In the genomic region with DNA sequence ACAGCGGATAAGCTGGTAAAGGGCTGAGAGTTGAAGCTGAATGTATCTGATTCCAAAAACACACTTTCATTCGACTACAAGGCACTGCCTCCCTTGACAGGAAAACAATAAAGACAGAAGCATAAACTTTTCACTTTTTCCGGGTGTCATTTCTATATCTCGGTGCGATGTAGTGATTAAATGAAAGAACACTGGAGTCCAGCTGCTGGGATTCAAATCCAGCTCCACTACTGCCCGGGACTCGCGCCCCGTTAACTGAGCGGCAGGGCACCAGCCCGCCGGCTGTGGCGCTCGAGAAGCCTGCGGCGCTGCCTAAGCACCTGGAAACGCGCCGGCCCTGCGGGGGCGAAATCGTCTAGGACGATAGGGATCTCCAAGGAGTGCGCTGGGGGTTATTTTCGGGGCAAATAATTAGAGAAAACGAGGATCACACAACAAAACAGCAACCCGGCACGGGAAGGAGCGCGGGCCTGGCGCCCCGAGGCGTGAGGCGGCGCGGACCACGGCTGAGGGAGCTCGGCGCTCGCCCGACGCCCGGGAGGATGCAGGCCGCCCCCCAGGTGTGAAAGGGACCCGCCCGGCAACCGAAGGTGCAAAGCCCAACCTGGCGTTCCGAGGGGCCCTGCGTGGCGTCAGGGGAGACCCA, we compare ENCODE assay signal across 1 cellular context.
TF ChIP-seq lines count a peak whose summit lies in the region.

No MANE protein-coding gene starts in this region.

TF ChIP-seq in K562, 482 proteins besides CTCF, POLR2A, EP300 and RAD21 (continued from another document):
- TF ChIP-seq, protein P1, sequence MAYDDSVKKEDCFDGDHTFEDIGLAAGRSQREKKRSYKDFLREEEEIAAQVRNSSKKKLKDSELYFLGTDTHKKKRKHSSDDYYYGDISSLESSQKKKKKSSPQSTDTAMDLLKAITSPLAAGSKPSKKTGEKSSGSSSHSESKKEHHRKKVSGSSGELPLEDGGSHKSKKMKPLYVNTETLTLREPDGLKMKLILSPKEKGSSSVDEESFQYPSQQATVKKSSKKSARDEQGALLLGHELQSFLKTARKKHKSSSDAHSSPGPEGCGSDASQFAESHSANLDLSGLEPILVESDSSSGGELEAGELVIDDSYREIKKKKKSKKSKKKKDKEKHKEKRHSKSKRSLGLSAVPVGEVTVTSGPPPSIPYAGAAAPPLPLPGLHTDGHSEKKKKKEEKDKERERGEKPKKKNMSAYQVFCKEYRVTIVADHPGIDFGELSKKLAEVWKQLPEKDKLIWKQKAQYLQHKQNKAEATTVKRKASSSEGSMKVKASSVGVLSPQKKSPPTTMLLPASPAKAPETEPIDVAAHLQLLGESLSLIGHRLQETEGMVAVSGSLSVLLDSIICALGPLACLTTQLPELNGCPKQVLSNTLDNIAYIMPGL (CRISPR knock-in tag; IDR thresholded peaks at IDR 0.05): 0 out of 2 replicates have a peak, but pooled peaks have one; percentile 72
- TF ChIP-seq ATF7 (IDR thresholded peaks at IDR 0.05) (peak; percentile 29; the same call in 1 of the 2 replicates), HNRNPLL (IDR thresholded peaks at IDR 0.05; ENCODE audit: low read depth, low read length, poor library complexity, severe bottlenecking) (peak; percentile 79), RUNX1 (IDR thresholded peaks at IDR 0.05; ENCODE audit: low read depth) (no peak), NFXL1 (CRISPR knock-in tag; IDR thresholded peaks at IDR 0.05) (no peak), ZBTB8A (IDR thresholded peaks at IDR 0.05; ENCODE audit: partially characterized antibody) (no peak), EGR1 (conservative IDR thresholded peaks at IDR 0.05) (peak; percentile 97), JUND (IDR thresholded peaks at IDR 0.05; ENCODE audit: borderline replicate concordance, low read depth, low read length) (no peak), JUND (tag; IDR thresholded peaks at IDR 0.05; ENCODE audit: borderline replicate concordance, low read depth, low read length) (peak; percentile 27; the same call in 1 of the 3 replicates), GABPB1 (CRISPR knock-in tag; IDR thresholded peaks at IDR 0.05) (0 out of 2 replicates have a peak, but pooled peaks have one; percentile 12), ZNF197 (CRISPR knock-in tag; IDR thresholded peaks at IDR 0.05; ENCODE audit: low read depth) (no peak), ZEB2 (IDR thresholded peaks at IDR 0.05) (peak; percentile 65; the same call in 1 of the 2 replicates), TAF1 (IDR thresholded peaks at IDR 0.05; ENCODE audit: control insufficient read depth, extremely low read depth, insufficient read depth, low read length, severe bottlenecking) (peak; percentile 35), SETDB1 (IDR thresholded peaks at IDR 0.05; ENCODE audit: low read length) (no peak), FIP1L1 (IDR thresholded peaks at IDR 0.05; ENCODE audit: low read depth, low read length, poor library complexity, severe bottlenecking) (peak; percentile 22), SRSF7 (optimal IDR thresholded peaks at IDR 0.05; ENCODE audit: low read depth, low read length) (no peak), MYC (IDR thresholded peaks at IDR 0.05; ENCODE audit: low read depth, low read length) (peak; percentile 64; the same call in 1 of the 2 replicates), MYC (CRISPR knock-in tag; IDR thresholded peaks at IDR 0.05; ENCODE audit: borderline replicate concordance, low read depth) (no peak), CBFA2T2 (conservative IDR thresholded peaks at IDR 0.05) (0 out of 2 replicates have a peak, but pooled peaks have one; percentile 10), MYNN (IDR thresholded peaks at IDR 0.05) (peak; percentile 50; the same call in 1 of the 2 replicates), MYNN (CRISPR knock-in tag; IDR thresholded peaks at IDR 0.05) (no peak), NUFIP1 (IDR thresholded peaks at IDR 0.05; ENCODE audit: partially characterized antibody) (no peak), EHMT2 (IDR thresholded peaks at IDR 0.05) (no peak), HCFC1 (IDR thresholded peaks at IDR 0.05; ENCODE audit: low read depth, low read length) (peak; percentile 38; the same call in 1 of the 2 replicates), NFATC3 (IDR thresholded peaks at IDR 0.05) (peak; percentile 49; the same call in 1 of the 2 replicates), NFIX (CRISPR knock-in tag; IDR thresholded peaks at IDR 0.05; ENCODE audit: low read depth) (no peak), HDGF (IDR thresholded peaks at IDR 0.05) (0 out of 2 replicates have a peak, but pooled peaks have one; percentile 50), SMAD1 (IDR thresholded peaks at IDR 0.05; ENCODE audit: low read depth, low read length, partially characterized antibody) (no peak), SAP30 (IDR thresholded peaks at IDR 0.05; ENCODE audit: borderline replicate concordance, insufficient read depth, low read depth, low read length, poor library complexity, severe bottlenecking) (no peak), HNRNPH1 (optimal IDR thresholded peaks at IDR 0.05; ENCODE audit: low read depth, low read length) (no peak), CCNT2 (IDR thresholded peaks at IDR 0.05; ENCODE audit: borderline replicate concordance, extremely low read depth, insufficient read length, low read depth, low read length) (peak; percentile 81), KDM4B (IDR thresholded peaks at IDR 0.05; ENCODE audit: borderline replicate concordance in 2 of 2, low read depth in 1 of 2) (0 out of 4 replicates have a peak, but pooled peaks of 1 of the 2 experiments have one; percentile 4), KAT2B (IDR thresholded peaks at IDR 0.05; ENCODE audit: low read depth, low read length) (no peak)
- TF ChIP-seq, protein P2, sequence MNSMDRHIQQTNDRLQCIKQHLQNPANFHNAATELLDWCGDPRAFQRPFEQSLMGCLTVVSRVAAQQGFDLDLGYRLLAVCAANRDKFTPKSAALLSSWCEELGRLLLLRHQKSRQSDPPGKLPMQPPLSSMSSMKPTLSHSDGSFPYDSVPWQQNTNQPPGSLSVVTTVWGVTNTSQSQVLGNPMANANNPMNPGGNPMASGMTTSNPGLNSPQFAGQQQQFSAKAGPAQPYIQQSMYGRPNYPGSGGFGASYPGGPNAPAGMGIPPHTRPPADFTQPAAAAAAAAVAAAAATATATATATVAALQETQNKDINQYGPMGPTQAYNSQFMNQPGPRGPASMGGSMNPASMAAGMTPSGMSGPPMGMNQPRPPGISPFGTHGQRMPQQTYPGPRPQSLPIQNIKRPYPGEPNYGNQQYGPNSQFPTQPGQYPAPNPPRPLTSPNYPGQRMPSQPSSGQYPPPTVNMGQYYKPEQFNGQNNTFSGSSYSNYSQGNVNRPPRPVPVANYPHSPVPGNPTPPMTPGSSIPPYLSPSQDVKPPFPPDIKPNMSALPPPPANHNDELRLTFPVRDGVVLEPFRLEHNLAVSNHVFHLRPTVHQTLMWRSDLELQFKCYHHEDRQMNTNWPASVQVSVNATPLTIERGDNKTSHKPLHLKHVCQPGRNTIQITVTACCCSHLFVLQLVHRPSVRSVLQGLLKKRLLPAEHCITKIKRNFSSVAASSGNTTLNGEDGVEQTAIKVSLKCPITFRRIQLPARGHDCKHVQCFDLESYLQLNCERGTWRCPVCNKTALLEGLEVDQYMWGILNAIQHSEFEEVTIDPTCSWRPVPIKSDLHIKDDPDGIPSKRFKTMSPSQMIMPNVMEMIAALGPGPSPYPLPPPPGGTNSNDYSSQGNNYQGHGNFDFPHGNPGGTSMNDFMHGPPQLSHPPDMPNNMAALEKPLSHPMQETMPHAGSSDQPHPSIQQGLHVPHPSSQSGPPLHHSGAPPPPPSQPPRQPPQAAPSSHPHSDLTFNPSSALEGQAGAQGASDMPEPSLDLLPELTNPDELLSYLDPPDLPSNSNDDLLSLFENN (IDR thresholded peaks at IDR 0.05; ENCODE audit: low read depth in 2 of 2, low read length in 2 of 2): peak in 1 of 2 experiments; percentile 32; a peak in 1 of 4 replicates
TF ChIP-seq in K562: peak in this region for 70.
